Comparison of ENCODE assay signal across 14 cellular contexts in genomic region chr10:59098387-59098786, GRCh38.
DNase-seq lines count a peak whose midpoint lies in the region; ATAC-seq, FAIRE-seq and TF ChIP-seq lines count a peak whose summit lies in the region.
"Had no signal": no experiment of that assay in that cellular context is flagged by ENCODE, and none has a peak within 500 bp of the region (broad histone marks: within the 10 kb centered on the region; RNA-seq: fewer than 3 reads in every experiment).

No MANE protein-coding gene starts in this region.

- CTCF ChIA-PET in BJ (lab: Yijun Ruan, JAX): interaction anchor here (0.6 to 1.0 kb wide), 3 partner anchors 10 to 1252 kb away, joined by 3 to 4 read pairs (median 3); no protein-coding TSS in a partner anchor

- POLR2A ChIA-PET in BJ (lab: Charles Lee): no interaction called here

- TF ChIP-seq CTCF in BJ (IDR thresholded peaks at IDR 0.05; ENCODE audit: insufficient read depth, low read depth, low read length) (no peak), esophagus squamous epithelium (IDR thresholded peaks at IDR 0.05) (no peak), pancreas (IDR thresholded peaks at IDR 0.05) (no peak)

- H3K27ac ChIP-seq in esophagus squamous epithelium (peak overlapping the region in 3 of 4 donors; percentile 42 to 58 (median 43)), pancreas (no peak overlapping the region)
- H3K27ac ChIP-seq: foreskin keratinocyte had no signal

- H3K9me3 ChIP-seq in esophagus squamous epithelium: no peaks in the 10 kb centered on the region
- no peaks in the 10 kb centered on the region for H3K9me3 ChIP-seq in pancreas

- ATAC-seq in pancreas (peak in 3 of 4 donors; percentile 31 to 43 (median 41)), GM18498 (IDR thresholded peaks at IDR 0.05; ENCODE audit: unreplicated experiment) (no peak), GM21528 (IDR thresholded peaks at IDR 0.05; ENCODE audit: low FRiP score, unreplicated experiment) (no peak)
- ATAC-seq: CD8-positive, alpha-beta T cell; foreskin keratinocyte; left lobe of liver had no signal

- no peak for TF ChIP-seq POLR2A in esophagus squamous epithelium (IDR thresholded peaks at IDR 0.05)

- DNase-seq in BJ (ENCODE audit: low read depth): peak; percentile 35
- DNase-seq in NCI-H1694 treated with DMSO at 0.1 percent for 48 hours (lab: John Stamatoyannopoulos, UW): peak; percentile 76
- no peak for DNase-seq in esophagus squamous epithelium (lab: John Stamatoyannopoulos, UW)
- DNase-seq in pancreas: no peak
- DNase-seq in activated CD4-positive, CD25-positive, alpha-beta regulatory T cell treated with anti-CD3 and anti-CD28 coated beads, Interleukin-2, amount 50 U/mL, for 72 hours: no peak
- no peak for DNase-seq in D341Med (ENCODE audit: low spot score)
- DNase-seq: CD8-positive, alpha-beta T cell; NCI-H1436; posterior cingulate gyrus had no signal

- H3K36me3 ChIP-seq in BJ (ENCODE audit: control insufficient read depth, insufficient read depth, low read length): no peaks in the 10 kb centered on the region
- H3K36me3 ChIP-seq in esophagus squamous epithelium: no peaks in the 10 kb centered on the region
- no peaks in the 10 kb centered on the region for H3K36me3 ChIP-seq in pancreas

- FAIRE-seq in pancreas (lab: Jason Lieb, UNC): no peak
- FAIRE-seq: GM12892 had no signal

- H3K4me3 ChIP-seq in BJ (ENCODE audit: low read depth, low read length): no peak overlapping the region
- H3K4me3 ChIP-seq in esophagus squamous epithelium: no peak overlapping the region
- no peak overlapping the region for H3K4me3 ChIP-seq in pancreas

- intact Hi-C loops in esophagus squamous epithelium (cut with DNase I): no loop called here
- intact Hi-C loops in pancreas (cut with DNase I): no loop called here

- H3K4me1 ChIP-seq in esophagus squamous epithelium (peaks cover 0 to 14% (median 0%) of the 10 kb centered on the region in 3 donors), pancreas (peaks cover 0 to 2% (median 0%) of the 10 kb centered on the region in 3 donors)
- H3K4me1 ChIP-seq: foreskin keratinocyte had no signal

- H3K27me3 ChIP-seq in BJ (ENCODE audit: control insufficient read depth, insufficient read depth, low read length) (no peaks in the 10 kb centered on the region), esophagus squamous epithelium (no peaks in the 10 kb centered on the region), pancreas (no peaks in the 10 kb centered on the region)
- H3K27me3 ChIP-seq: foreskin keratinocyte had no signal

Comparison
In these comparisons a context has a peak if more than half of its experiments do, and no peak if none do; other contexts are left out.
1. DNase-seq: peak in BJ (single experiment) and NCI-H1694 treated with DMSO at 0.1 percent for 48 hours (single experiment); none in esophagus squamous epithelium (single experiment), pancreas (0 of 6), activated CD4-positive, CD25-positive, alpha-beta regulatory T cell treated with anti-CD3 and anti-CD28 coated beads, Interleukin-2, amount 50 U/mL, for 72 hours (single experiment) and D341Med (single experiment).
2. H3K27ac ChIP-seq: peak in esophagus squamous epithelium (3 of 4); none in pancreas (0 of 4).
3. ATAC-seq: peak in pancreas (3 of 4); none in GM18498 (single experiment) and GM21528 (single experiment).